ENCODE assay signal across 21 cellular contexts in genomic region chr7:45563401-45563800, GRCh38. TPM values are rescaled to one million over a fixed set of nuclear protein-coding genes. Genes with fewer than 3 reads are reported as not detected.
DNase-seq lines count a peak whose midpoint lies in the region; ATAC-seq and TF ChIP-seq lines count a peak whose summit lies in the region.
"Had no signal": no experiment of that assay in that cellular context is flagged by ENCODE, and none has a peak within 500 bp of the region (broad histone marks: within the 10 kb centered on the region; RNA-seq: fewer than 3 reads in every experiment).

No MANE protein-coding gene starts in this region.

- in situ Hi-C loops in GM13977 (cut with MboI; ENCODE audit: low pct_unique_long_range_greater_than_20kb, low sequenced_read_pairs, unreplicated experiment): no loop called here

- H3K36me3 ChIP-seq in colonic mucosa (no peaks in the 10 kb centered on the region), psoas muscle (ENCODE audit: insufficient read depth in 1 of 2, low read depth in 1 of 2) (no peaks in the 10 kb centered on the region)

- H3K27me3 ChIP-seq in colonic mucosa (no peaks in the 10 kb centered on the region), psoas muscle (ENCODE audit: insufficient read depth in 3 of 3, low read length in 2 of 3) (no peaks in the 10 kb centered on the region)

- WGBS in psoas muscle, 3 donors: 95 to 99% (median 97%) methylated on average over 2 of the region's 2 CpGs

- H3K4me1 ChIP-seq in colonic mucosa (no peaks in the 10 kb centered on the region), psoas muscle (peaks cover 15% of the 10 kb centered on the region)

- CTCF ChIA-PET in activated CD8-positive, alpha-beta memory T cell treated with anti-CD3 and anti-CD28 coated beads, Interleukin-2, amount 10 ng/mL, durations not matched to agents 7 days and 5 days (lab: Charles Lee): no interaction called here

- no peaks in the 10 kb centered on the region for H3K4me1 Mint-ChIP-seq in activated CD8-positive, alpha-beta memory T cell treated with anti-CD3 and anti-CD28 coated beads, Interleukin-2, amount 10 ng/mL, durations not matched to agents 7 days and 5 days
- H3K4me1 Mint-ChIP-seq: CD14-positive monocyte, IgD-negative memory B cell had no signal

- no peak overlapping the region for H3K4me3 Mint-ChIP-seq in activated CD8-positive, alpha-beta memory T cell treated with anti-CD3 and anti-CD28 coated beads, Interleukin-2, amount 10 ng/mL, durations not matched to agents 7 days and 5 days
- H3K4me3 Mint-ChIP-seq: CD14-positive monocyte, HFFc6, IgD-negative memory B cell had no signal

- TF ChIP-seq CTCF in GM13977 (IDR thresholded peaks at IDR 0.05; ENCODE audit: extremely low read depth, insufficient read depth, missing control alignments) (no peak), colonic mucosa (IDR thresholded peaks at IDR 0.05) (no peak), psoas muscle (IDR thresholded peaks at IDR 0.05) (no peak)

- H3K27ac Mint-ChIP-seq in activated CD8-positive, alpha-beta memory T cell treated with anti-CD3 and anti-CD28 coated beads, Interleukin-2, amount 10 ng/mL, durations not matched to agents 7 days and 5 days: no peak overlapping the region
- H3K27ac Mint-ChIP-seq: CD14-positive monocyte, HFFc6, IgD-negative memory B cell had no signal

- DNase-seq in activated CD8-positive, alpha-beta memory T cell treated with anti-CD3 and anti-CD28 coated beads, Interleukin-2, amount 10 ng/mL, durations not matched to agents 7 days and 5 days: peak; percentile 0
- no peak for DNase-seq in activated CD8-positive, alpha-beta memory T cell treated with anti-CD3 and anti-CD28 coated beads for 24 hours
- peak; percentile 1 for DNase-seq in GM13977 (ENCODE audit: low spot score)
- DNase-seq in colonic mucosa: peak; percentile 3
- DNase-seq in psoas muscle: no peak
- no peak for DNase-seq in GDM1 (lab: John Stamatoyannopoulos, UW)
- no peak for DNase-seq in RPMI8226
- DNase-seq: DMS53, GF-D8, H9, HFFc6, NCI-H1105, NCI-H1694, NCI-H2081, NCI-H446, NCI-H69, SIG-M5, SK-N-SH had no signal

- peaks cover 3% of the 10 kb centered on the region for H3K27me3 Mint-ChIP-seq in activated CD8-positive, alpha-beta memory T cell treated with anti-CD3 and anti-CD28 coated beads, Interleukin-2, amount 10 ng/mL, durations not matched to agents 7 days and 5 days

- ATAC-seq in activated CD8-positive, alpha-beta memory T cell treated with anti-CD3 and anti-CD28 coated beads, Interleukin-2, amount 10 ng/mL, durations not matched to agents 7 days and 5 days: no peak
- ATAC-seq in psoas muscle: no peak
- ATAC-seq in GM18861 (IDR thresholded peaks at IDR 0.05; ENCODE audit: unreplicated experiment): no peak

- intact Hi-C loops in colonic mucosa (cut with DNase I) (no loop called here), psoas muscle (cut with DNase I) (no loop called here)

- H3K9ac ChIP-seq in colonic mucosa (ENCODE audit: low read depth in 2 of 2, low read length in 2 of 2): no peak overlapping the region
- H3K9ac ChIP-seq: SK-N-SH had no signal

- peaks cover 4% of the 10 kb centered on the region for H3K9me3 Mint-ChIP-seq in activated CD8-positive, alpha-beta memory T cell treated with anti-CD3 and anti-CD28 coated beads, Interleukin-2, amount 10 ng/mL, durations not matched to agents 7 days and 5 days (ENCODE audit: low read depth)

- H3K9me3 ChIP-seq in colonic mucosa (no peaks in the 10 kb centered on the region), psoas muscle (peaks cover 4% of the 10 kb centered on the region)
- H3K9me3 ChIP-seq: SK-N-SH had no signal

- H3K4me3 ChIP-seq in colonic mucosa: no peak overlapping the region
- no peak overlapping the region for H3K4me3 ChIP-seq in psoas muscle

- H3K36me3 Mint-ChIP-seq in activated CD8-positive, alpha-beta memory T cell treated with anti-CD3 and anti-CD28 coated beads, Interleukin-2, amount 10 ng/mL, durations not matched to agents 7 days and 5 days: no peaks in the 10 kb centered on the region
- H3K36me3 Mint-ChIP-seq: CD14-positive monocyte, IgD-negative memory B cell had no signal

- H3K27ac ChIP-seq in colonic mucosa: no peak overlapping the region
- peak overlapping the region; percentile 73 for H3K27ac ChIP-seq in psoas muscle

RNA-seq across cellular contexts. Expression of gene ADCY1, which starts 10.8 kb away (rescaled TPM):
- 1 to 10 TPM; 1.3 to 6.7 TPM for total RNA-seq in activated CD8-positive, alpha-beta memory T cell treated with anti-CD3 and anti-CD28 coated beads, Interleukin-2, amount 10 ng/mL, durations not matched to agents 7 days and 5 days
- total RNA-seq in colonic mucosa: 1 to 10 TPM; 1.1 TPM
- 1 to 10 TPM; 2.2 to 4.3 (median 4.1) TPM for total RNA-seq in psoas muscle
- polyA plus RNA-seq in psoas muscle: 1 to 10 TPM; 1.3 to 1.6 (median 1.4) TPM

Comparison
In these comparisons a context has a peak if more than half of its experiments do, and no peak if none do; other contexts are left out.
1. DNase-seq: peak in activated CD8-positive, alpha-beta memory T cell treated with anti-CD3 and anti-CD28 coated beads, Interleukin-2, amount 10 ng/mL, durations not matched to agents 7 days and 5 days (single experiment), GM13977 (single experiment) and colonic mucosa (single experiment); none in activated CD8-positive, alpha-beta memory T cell treated with anti-CD3 and anti-CD28 coated beads for 24 hours (single experiment), psoas muscle (0 of 2), GDM1 (single experiment) and RPMI8226 (single experiment).